ENCODE assay signal across 10 cellular contexts in the genomic region with DNA sequence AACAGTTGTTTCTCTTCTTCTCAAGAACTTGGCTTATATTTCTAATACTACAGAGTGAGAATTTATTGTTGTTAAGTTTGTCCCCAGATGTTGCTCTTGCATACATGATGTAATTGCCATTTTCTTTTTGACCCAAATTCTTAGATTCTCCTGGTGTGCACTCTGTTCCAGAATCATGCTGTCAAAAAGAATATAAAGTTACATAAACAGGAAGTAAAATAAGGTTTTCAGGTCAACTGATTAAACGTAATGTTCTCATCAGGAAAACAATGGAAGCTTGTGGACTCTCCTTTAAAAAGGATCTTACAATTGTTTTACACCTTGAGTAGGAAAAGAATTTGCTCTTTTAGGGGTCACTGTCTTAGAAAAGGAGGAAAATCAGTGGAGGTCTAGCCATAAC.
DNase-seq lines count a peak whose midpoint lies in the region; ATAC-seq and TF ChIP-seq lines count a peak whose summit lies in the region.
"Had no signal": no experiment of that assay in that cellular context is flagged by ENCODE, and none has a peak within 500 bp of the region (broad histone marks: within the 10 kb centered on the region; RNA-seq: fewer than 3 reads in every experiment).

No MANE protein-coding gene starts in this region.

- no peaks in the 10 kb centered on the region for H3K9me3 Mint-ChIP-seq in Calu3 (ENCODE audit: low read depth, unreplicated experiment)
- peaks cover 3% of the 10 kb centered on the region for H3K9me3 Mint-ChIP-seq in activated B cell treated with CpG ODN at 0.5 μM for 24 hours

- H3K4me1 Mint-ChIP-seq in Calu3 (ENCODE audit: low read depth, unreplicated experiment) (peaks cover 31% of the 10 kb centered on the region), activated B cell treated with CpG ODN at 0.5 μM for 24 hours (peaks cover 29% of the 10 kb centered on the region)

- H3K4me3 Mint-ChIP-seq in Calu3 (ENCODE audit: low read depth, unreplicated experiment) (no peak overlapping the region), activated B cell treated with CpG ODN at 0.5 μM for 24 hours (no peak overlapping the region)

- H3K36me3 Mint-ChIP-seq in Calu3 (ENCODE audit: insufficient read depth, unreplicated experiment), result peaks cover 30% of the 10 kb centered on the region
- H3K36me3 Mint-ChIP-seq in activated B cell treated with CpG ODN at 0.5 μM for 24 hours (ENCODE audit: low read depth), result peaks cover 53% of the 10 kb centered on the region

- 2 to 25% methylated on average over 1 of the region's 1 CpG for WGBS in sigmoid colon, 2 donors

- no peak for TF ChIP-seq EP300 in sigmoid colon (IDR thresholded peaks at IDR 0.05)

- DNase-seq in Calu3, result no peak
- no peak for DNase-seq in activated B cell treated with CpG ODN at 0.5 μM for 24 hours
- DNase-seq in fibroblast of pulmonary artery (ENCODE audit: low read depth), result peak; percentile 29
- DNase-seq in sigmoid colon, result no peak
- no peak for DNase-seq in ascending aorta (ENCODE audit: low spot score in 2 of 2)
- DNase-seq in foreskin fibroblast, result no peak
- DNase-seq in HT-29 (ENCODE audit: low spot score), result no peak
- DNase-seq: NCI-H2081 treated with DMSO at 0.1 percent for 48 hours; stimulated activated CD4-positive, alpha-beta T cell treated with anti-CD3 and anti-CD28 coated beads, Interleukin-2, amount 100 ng/mL, for 24 hours had no signal

- TF ChIP-seq POLR2A in sigmoid colon (IDR thresholded peaks at IDR 0.05), result no peak

- H3K27ac Mint-ChIP-seq in Calu3 (ENCODE audit: unreplicated experiment) (peak overlapping the region; percentile 85), activated B cell treated with CpG ODN at 0.5 μM for 24 hours (peak overlapping the region; percentile 81)

- ATAC-seq in activated B cell treated with CpG ODN at 0.5 μM for 24 hours (ENCODE audit: low read depth) (no peak), HG03460 (IDR thresholded peaks at IDR 0.05; ENCODE audit: unreplicated experiment) (no peak)

- no peaks in the 10 kb centered on the region for H3K27me3 Mint-ChIP-seq in Calu3 (ENCODE audit: unreplicated experiment)
- no peaks in the 10 kb centered on the region for H3K27me3 Mint-ChIP-seq in activated B cell treated with CpG ODN at 0.5 μM for 24 hours

- BruUV-seq in Calu3 (replicated peaks; lab: Mats Ljungman, UMichigan), result no TSS peak

- H3K4me3 ChIP-seq in fibroblast of pulmonary artery (replicated peaks; ENCODE audit: low read depth, low read length) (no peak overlapping the region), sigmoid colon (peak overlapping the region in 1 of 4 donors; percentile 42), ascending aorta (peak overlapping the region in 1 of 2 donors; percentile 52), foreskin fibroblast (ENCODE audit: low read depth in 1 of 2, low read length in 2 of 2) (no peak overlapping the region)

- H3K27ac ChIP-seq in sigmoid colon, result peak overlapping the region; percentile 64 to 74 (median 71)
- H3K27ac ChIP-seq in ascending aorta, result no peak overlapping the region

- H3K9me3 ChIP-seq in sigmoid colon, result no peaks in the 10 kb centered on the region
- no peaks in the 10 kb centered on the region for H3K9me3 ChIP-seq in ascending aorta

- intact Hi-C loops in Calu3 (cut with micrococcal nuclease; ENCODE audit: unreplicated experiment) (no loop called here), activated B cell treated with CpG ODN at 0.5 μM for 24 hours (cut with micrococcal nuclease) (no loop called here), sigmoid colon (cut with DNase I) (no loop called here), ascending aorta (cut with DNase I) (no loop called here)

- POLR2A ChIA-PET in activated B cell treated with CpG ODN at 0.5 μM for 24 hours (lab: Charles Lee), result interaction anchor here (0.8 to 1.2 kb wide), 2 partner anchors 96 to 122 kb away, joined by 3 to 4 read pairs; a partner anchor contains a TSS

- H3K4me1 ChIP-seq in sigmoid colon (peaks cover 0 to 23% (median 15%) of the 10 kb centered on the region in 4 donors), ascending aorta (no peaks in the 10 kb centered on the region)

- H3K36me3 ChIP-seq in sigmoid colon (no peaks in the 10 kb centered on the region), ascending aorta (peaks cover 8 to 11% of the 10 kb centered on the region in 2 donors)

- no peaks in the 10 kb centered on the region for H3K27me3 ChIP-seq in sigmoid colon
- no peaks in the 10 kb centered on the region for H3K27me3 ChIP-seq in ascending aorta

- CTCF ChIA-PET in Calu3 (lab: Charles Lee), result interaction anchor here (1.0 kb wide), 1 partner anchor 383 kb away, joined by 5 read pairs; no protein-coding TSS in a partner anchor
- CTCF ChIA-PET in activated B cell treated with CpG ODN at 0.5 μM for 24 hours (lab: Charles Lee), result no interaction called here

- TF ChIP-seq CTCF in Calu3 (IDR thresholded peaks at IDR 0.05; ENCODE audit: unreplicated experiment) (no peak), activated B cell treated with CpG ODN at 0.5 μM for 24 hours (IDR thresholded peaks at IDR 0.05) (no peak), fibroblast of pulmonary artery (IDR thresholded peaks at IDR 0.05; ENCODE audit: low read length, missing control alignments) (no peak), sigmoid colon (IDR thresholded peaks at IDR 0.05) (no peak), ascending aorta (IDR thresholded peaks at IDR 0.05) (no peak), foreskin fibroblast (IDR thresholded peaks at IDR 0.05; ENCODE audit: low read depth, low read length) (no peak)

Comparison
In these comparisons a context has a peak if more than half of its experiments do, and no peak if none do; other contexts are left out.
1. H3K27ac ChIP-seq: peak in sigmoid colon (4 of 4); none in ascending aorta (0 of 2).